Comparison of ENCODE assay signal across 30 cellular contexts in genomic region chr12:42871831-42872230, GRCh38.
"Had no signal": no experiment of that assay in that cellular context is flagged by ENCODE, and none has a peak within 500 bp of the region (broad histone marks: within the 10 kb centered on the region; RNA-seq: fewer than 3 reads in every experiment).

No MANE protein-coding gene starts in this region.

- H3K4me1 Mint-ChIP-seq: immature natural killer cell; mesothelial cell of epicardium; naive thymus-derived CD4-positive, alpha-beta T cell; stimulated activated effector memory CD8-positive, alpha-beta T cell treated with anti-CD3 and anti-CD28 coated beads, Interleukin-12 subunit alpha, Interleukin-12 subunit beta, amount 100 ng/mL, for 72 hours had no signal

- H3K4me3 Mint-ChIP-seq: immature natural killer cell; mesothelial cell of epicardium; naive thymus-derived CD4-positive, alpha-beta T cell; natural killer cell treated with Interleukin-12 subunit alpha and Interleukin-12 subunit beta and Interleukin-15 and Interleukin-18, amount 100 ng/mL, for 72 hours; stimulated activated effector memory CD8-positive, alpha-beta T cell treated with anti-CD3 and anti-CD28 coated beads, Interleukin-12 subunit alpha, Interleukin-12 subunit beta, amount 100 ng/mL, for 72 hours; stimulated activated naive CD8-positive, alpha-beta T cell treated with anti-CD3 and anti-CD28 coated beads, Interleukin-15, Interleukin-2, amounts not matched to agents 100 ng/mL and 50 ng/mL, for 24 hours had no signal

- H3K9me3 ChIP-seq: left lung, lower lobe of right lung, ovary, prostate gland, suprapubic skin, thoracic aorta, tibial artery, upper lobe of right lung had no signal

- DNase-seq: hypothalamus; immature natural killer cell; kidney; left colon; left lung; lower lobe of right lung; mammary epithelial cell; mesenchymal stem cell; naive thymus-derived CD4-positive, alpha-beta T cell; ovary; retina; right cardiac atrium; stimulated activated CD4-positive, alpha-beta T cell treated with anti-CD3 and anti-CD28 coated beads, Interleukin-12 subunit alpha, Interleukin-12 subunit beta, amount 100 ng/mL, for 4 hours; stimulated activated CD4-positive, alpha-beta T cell treated with anti-CD3 and anti-CD28 coated beads, Interleukin-15, amount 100 ng/mL, for 24 hours; stimulated activated CD4-positive, alpha-beta T cell treated with anti-CD3 and anti-CD28 coated beads, Interleukin-4, amount 100 ng/mL, for 24 hours; stimulated activated naive CD4-positive, alpha-beta T cell; tibial artery; trophoblast cell; upper lobe of right lung had no signal

- H3K27me3 Mint-ChIP-seq: naive thymus-derived CD4-positive, alpha-beta T cell; natural killer cell treated with Interleukin-12 subunit alpha and Interleukin-12 subunit beta and Interleukin-15 and Interleukin-18, amount 100 ng/mL, for 72 hours; stimulated activated naive CD8-positive, alpha-beta T cell treated with anti-CD3 and anti-CD28 coated beads, Interleukin-15, Interleukin-2, amounts not matched to agents 100 ng/mL and 50 ng/mL, for 24 hours had no signal

- ATAC-seq: left colon; left lung; lower lobe of right lung; naive thymus-derived CD4-positive, alpha-beta T cell; natural killer cell treated with Interleukin-12 subunit alpha and Interleukin-12 subunit beta and Interleukin-15 and Interleukin-18, amount 100 ng/mL, for 72 hours; right cardiac atrium; sciatic nerve; stimulated activated effector memory CD8-positive, alpha-beta T cell treated with anti-CD3 and anti-CD28 coated beads, Interleukin-12 subunit alpha, Interleukin-12 subunit beta, amount 100 ng/mL, for 72 hours; upper lobe of right lung had no signal

- H3K27ac Mint-ChIP-seq: immature natural killer cell; mesothelial cell of epicardium; naive thymus-derived CD4-positive, alpha-beta T cell; natural killer cell treated with Interleukin-12 subunit alpha and Interleukin-12 subunit beta and Interleukin-15 and Interleukin-18, amount 100 ng/mL, for 72 hours; stimulated activated effector memory CD8-positive, alpha-beta T cell treated with anti-CD3 and anti-CD28 coated beads, Interleukin-12 subunit alpha, Interleukin-12 subunit beta, amount 100 ng/mL, for 72 hours; stimulated activated naive CD8-positive, alpha-beta T cell treated with anti-CD3 and anti-CD28 coated beads, Interleukin-15, Interleukin-2, amounts not matched to agents 100 ng/mL and 50 ng/mL, for 24 hours had no signal

- H3K27ac ChIP-seq: left lung, lower lobe of right lung, ovary, prostate gland, skin epidermis, suprapubic skin, thoracic aorta, tibial artery, upper lobe of right lung had no signal

- H3K4me3 ChIP-seq: left lung, lower lobe of right lung, ovary, prostate gland, skin epidermis, suprapubic skin, thoracic aorta, tibial artery, upper lobe of right lung had no signal

- H3K9me3 Mint-ChIP-seq: stimulated activated naive CD8-positive, alpha-beta T cell treated with anti-CD3 and anti-CD28 coated beads, Interleukin-15, Interleukin-2, amounts not matched to agents 100 ng/mL and 50 ng/mL, for 24 hours had no signal

- H3K36me3 ChIP-seq: left lung, lower lobe of right lung, ovary, prostate gland, suprapubic skin, thoracic aorta, tibial artery, upper lobe of right lung had no signal

- H3K36me3 Mint-ChIP-seq: immature natural killer cell; mesothelial cell of epicardium; naive thymus-derived CD4-positive, alpha-beta T cell; natural killer cell treated with Interleukin-12 subunit alpha and Interleukin-12 subunit beta and Interleukin-15 and Interleukin-18, amount 100 ng/mL, for 72 hours; stimulated activated effector memory CD8-positive, alpha-beta T cell treated with anti-CD3 and anti-CD28 coated beads, Interleukin-12 subunit alpha, Interleukin-12 subunit beta, amount 100 ng/mL, for 72 hours had no signal

- H3K27me3 ChIP-seq: left lung, ovary, suprapubic skin, tibial artery, upper lobe of right lung had no signal

- H3K4me1 ChIP-seq: left lung, lower lobe of right lung, prostate gland, suprapubic skin, tibial artery, upper lobe of right lung had no signal

- FAIRE-seq: islet of Langerhans, kidney, urothelium cell line had no signal
